15 cellular contexts compared by ENCODE assay signal in the genomic region with DNA sequence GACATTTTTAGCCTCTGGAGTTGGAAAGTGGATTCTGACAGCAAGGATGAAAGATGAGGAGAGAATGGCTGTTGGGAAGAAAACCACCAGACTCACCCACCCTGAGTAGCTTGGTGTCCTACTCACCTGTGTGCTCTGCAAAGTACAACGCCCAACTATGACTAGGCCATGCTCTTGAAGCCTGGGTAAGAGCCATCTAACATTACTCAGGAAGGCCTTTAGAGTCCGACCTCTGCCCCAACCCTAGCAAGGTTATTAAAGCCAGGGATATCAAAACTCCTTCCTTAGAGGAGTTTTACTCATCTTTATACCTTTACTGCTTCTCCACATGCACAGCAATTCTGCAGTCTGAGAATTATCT.
"Had no signal": no experiment of that assay in that cellular context is flagged by ENCODE, and none has a peak within 500 bp of the region (broad histone marks: within the 10 kb centered on the region; RNA-seq: fewer than 3 reads in every experiment).

No MANE protein-coding gene starts in this region.

- H3K9ac ChIP-seq: neural progenitor cell had no signal

- H3K27me3 ChIP-seq: colonic mucosa, neural progenitor cell, pancreas had no signal

- H2AFZ ChIP-seq: neural progenitor cell had no signal

- DNase-seq: activated CD4-positive, alpha-beta T cell treated with anti-CD3 and anti-CD28 coated beads for 4 hours; activated CD8-positive, alpha-beta memory T cell treated with anti-CD3 and anti-CD28 coated beads, Interleukin-2, amount 50 U/mL, for 4 hours; activated CD8-positive, alpha-beta T cell treated with anti-CD3 and anti-CD28 coated beads for 36 hours; activated naive CD8-positive, alpha-beta T cell treated with anti-CD3 and anti-CD28 coated beads, Interleukin-2, amount 50 U/mL, for 24 hours; activated T-cell treated with anti-CD3 and anti-CD28 coated beads, Interleukin-2, amount 50 U/mL, for 72 hours; caudate nucleus; colonic mucosa; hypothalamus; mesendoderm; pancreas; spleen; stimulated activated CD4-positive, alpha-beta T cell treated with anti-CD3 and anti-CD28 coated beads, Interleukin-1b, Interleukin-23, amount 100 ng/mL, for 48 hours; stimulated activated naive B cell treated with anti-CD40 and anti-IgM and Interleukin-4, amounts not matched to agents 10 μg/mL and 1 μg/mL and 100 μg/mL, for 72 hours had no signal

- H3K4me2 ChIP-seq: neural progenitor cell had no signal

- H3K9me3 ChIP-seq: colonic mucosa, gastroesophageal sphincter, pancreas, spleen had no signal

- H3K4me3 ChIP-seq: colonic mucosa, gastroesophageal sphincter, neural progenitor cell, pancreas, spleen had no signal

- ATAC-seq: activated CD8-positive, alpha-beta T cell treated with anti-CD3 and anti-CD28 coated beads for 36 hours; activated naive CD8-positive, alpha-beta T cell treated with anti-CD3 and anti-CD28 coated beads, Interleukin-2, amount 50 U/mL, for 24 hours; activated T-cell treated with anti-CD3 and anti-CD28 coated beads, Interleukin-2, amount 50 U/mL, for 72 hours; gastroesophageal sphincter; stimulated activated naive B cell treated with anti-CD40 and anti-IgM and Interleukin-4, amounts not matched to agents 10 μg/mL and 1 μg/mL and 100 μg/mL, for 72 hours had no signal

- H3K36me3 ChIP-seq: colonic mucosa, gastroesophageal sphincter, neural progenitor cell, pancreas, spleen had no signal

- H3K27ac ChIP-seq: colonic mucosa, gastroesophageal sphincter, neural progenitor cell, spleen had no signal

- H3K4me1 ChIP-seq: colonic mucosa, gastroesophageal sphincter, neural progenitor cell, pancreas, spleen had no signal
